In genomic region chr3:197002701-197003454, GRCh38 we compare ENCODE assay signal across 8 cellular contexts. TPM values are rescaled to one million over a fixed set of nuclear protein-coding genes. Genes with fewer than 3 reads are reported as not detected.
DNase-seq lines count a peak whose midpoint lies in the region; ATAC-seq and TF ChIP-seq lines count a peak whose summit lies in the region.

No MANE protein-coding gene starts in this region.

- H3K9me3 ChIP-seq in KOPT-K1 (ENCODE audit: insufficient read depth, low read length, poor library complexity, severe bottlenecking) (no peaks in the 10 kb centered on the region), adrenal gland (replicated peaks in 1 of 3) (no peaks in the 10 kb centered on the region), left ventricle myocardium inferior (replicated peaks) (peaks cover 8% of the 10 kb centered on the region), psoas muscle (no peaks in the 10 kb centered on the region), vagina (no peaks in the 10 kb centered on the region)

- WGBS in adrenal gland, 4 donors: 0% methylated on average over 77 to 110 of the region's 113 CpGs; no CpG with 5 or more reads in 2 of the 4 donors
- 0 to 1% (median 0%) methylated on average over 18 to 111 of the region's 113 CpGs for WGBS in psoas muscle, 3 donors

- no peaks in the 10 kb centered on the region for H3K27me3 ChIP-seq in adrenal gland
- H3K27me3 ChIP-seq in left ventricle myocardium inferior (ENCODE audit: low read depth): no peaks in the 10 kb centered on the region
- H3K27me3 ChIP-seq in psoas muscle (ENCODE audit: insufficient read depth in 3 of 3, low read length in 2 of 3): no peaks in the 10 kb centered on the region
- no peaks in the 10 kb centered on the region for H3K27me3 ChIP-seq in vagina

- H3K4me3 ChIP-seq in adrenal gland (peak overlapping the region in 2 of 4 donors; percentile 21 to 80), left ventricle myocardium inferior (peak overlapping the region; percentile 76), psoas muscle (peak overlapping the region; percentile 75), vagina (peak overlapping the region; percentile 59 to 66)

- H3K27ac ChIP-seq in KOPT-K1 (ENCODE audit: low read depth, low read length, poor library complexity, severe bottlenecking): peak overlapping the region; percentile 52
- H3K27ac ChIP-seq in adrenal gland: peak overlapping the region in 3 of 5 donors; percentile 5 to 80 (median 80)
- H3K27ac ChIP-seq in left ventricle myocardium inferior (replicated peaks): peak overlapping the region; percentile 65
- H3K27ac ChIP-seq in psoas muscle: peak overlapping the region; percentile 61
- peak overlapping the region; percentile 96 for H3K27ac ChIP-seq in vagina

- in situ Hi-C loops in G401 (cut with HindIII; ENCODE audit: low sequenced_read_pairs): no loop called here

- H3K4me1 ChIP-seq in adrenal gland (replicated peaks in 1 of 2) (peaks cover 0 to 3% of the 10 kb centered on the region in 2 donors), left ventricle myocardium inferior (peaks cover 15% of the 10 kb centered on the region), psoas muscle (no peaks in the 10 kb centered on the region), vagina (peaks cover 20% of the 10 kb centered on the region)

- ATAC-seq in GM21786 (IDR thresholded peaks at IDR 0.05; ENCODE audit: unreplicated experiment) (peak; percentile 63), SK-N-SH treated with all-trans-retinoic acid at 6 μM for 48 hours (peak; percentile 87), psoas muscle (peak; percentile 89 to 97 (median 93))

- TF ChIP-seq CTCF in adrenal gland (IDR thresholded peaks at IDR 0.05): peak; percentile 8 to 88 (median 62)
- TF ChIP-seq CTCF in left ventricle myocardium inferior (IDR thresholded peaks at IDR 0.05; ENCODE audit: borderline replicate concordance): peak; percentile 85
- TF ChIP-seq CTCF in psoas muscle (IDR thresholded peaks at IDR 0.05): peak; percentile 72
- TF ChIP-seq CTCF in vagina (IDR thresholded peaks at IDR 0.05): peak; percentile 64 to 72 (median 66)

- TF ChIP-seq POLR2A in adrenal gland (IDR thresholded peaks at IDR 0.05) (peak in 1 of 2 donors; percentile 27), vagina (IDR thresholded peaks at IDR 0.05) (no peak)

- H3K36me3 ChIP-seq in KOPT-K1 (ENCODE audit: insufficient read depth, low read length) (no peaks in the 10 kb centered on the region), adrenal gland (replicated peaks in 1 of 2) (no peaks in the 10 kb centered on the region), left ventricle myocardium inferior (no peaks in the 10 kb centered on the region), psoas muscle (ENCODE audit: insufficient read depth in 1 of 2, low read depth in 1 of 2) (no peaks in the 10 kb centered on the region), vagina (no peaks in the 10 kb centered on the region)

- DNase-seq in G401 (ENCODE audit: low spot score): peak; percentile 60
- peak; percentile 50 to 76 (median 72) for DNase-seq in adrenal gland
- DNase-seq in left ventricle myocardium inferior: peak; percentile 75
- DNase-seq in psoas muscle: peak; percentile 82 to 85
- DNase-seq in vagina (ENCODE audit: extremely low spot score in 2 of 2): no peak

- intact Hi-C loops in adrenal gland (cut with DNase I) (loop anchor here (10.0 kb wide), 1 partner anchor 182 kb away; no protein-coding TSS in a partner anchor), left ventricle myocardium inferior (cut with micrococcal nuclease) (loop anchor here (10.0 kb wide), 1 partner anchor 182 kb away; no protein-coding TSS in a partner anchor), psoas muscle (cut with DNase I) (loop anchor here (1.0 to 5.0 kb wide), 2 partner anchors 183 to 184 kb away; no protein-coding TSS in a partner anchor), vagina (cut with DNase I) (loop anchor here (10.0 kb wide), 1 partner anchor 182 kb away; no protein-coding TSS in a partner anchor)

TF ChIP-seq in SK-N-SH treated with all-trans-retinoic acid at 6 μM for 48 hours, 23 proteins besides CTCF, POLR2A, EP300 and RAD21:
- no peak for TF ChIP-seq ZC3H10 (CRISPR knock-in tag; IDR thresholded peaks at IDR 0.05)

RNA-seq across cellular contexts. Expression of gene MELTF, which starts 26.7 kb away (rescaled TPM):
- 19.3 and 19.7 TPM in 2 replicates for total RNA-seq in G401 (2014; rRNA removed; shearing (Covaris generic))
- total RNA-seq in adrenal gland (10 to 100 TPM in 1 of 8 donors, 1 to 10 TPM in 4, under 1 TPM in 2, not detected in 1; 0.47 to 11.3 (median 1.4) TPM), left ventricle myocardium inferior (9.6 TPM), psoas muscle (under 1 TPM; 0.54 to 0.97 (median 0.72) TPM), vagina (23.6 TPM)
- polyA plus RNA-seq in adrenal gland (1 to 10 TPM in 2 of 3 donors, under 1 TPM in 1; 0.84 to 3.6 (median 2.1) TPM), psoas muscle (under 1 TPM; 0.23 to 0.55 (median 0.44) TPM)

RNA-seq across cellular contexts. Expression of gene PIGZ, which starts 34.2 kb away (rescaled TPM):
- not detected in 2 replicates for total RNA-seq in G401 (2014; rRNA removed; shearing (Covaris generic))
- total RNA-seq in adrenal gland (1 to 10 TPM in 7 of 8 donors, under 1 TPM in 1; 0.66 to 4.0 (median 2.1) TPM), left ventricle myocardium inferior (3.7 TPM), psoas muscle (1 to 10 TPM; 3.2 to 8.0 (median 4.2) TPM), vagina (9.8 TPM)
- polyA plus RNA-seq in adrenal gland (1 to 10 TPM in 2 of 3 donors, under 1 TPM in 1; 0.88 to 2.9 (median 2.0) TPM), psoas muscle (1 to 10 TPM; 2.9 to 3.5 (median 3.4) TPM)

Comparison
In these comparisons a context has a peak if more than half of its experiments do, and no peak if none do; other contexts are left out.
1. DNase-seq: peak in G401 (single experiment), adrenal gland (7 of 7), left ventricle myocardium inferior (single experiment) and psoas muscle (2 of 2); none in vagina (0 of 2).
2. Peak in every context shown above with its lines, with median percentiles within 50 percentile points of each other: ATAC-seq, H3K27ac ChIP-seq and CTCF ChIP-seq.